8 cellular contexts compared by ENCODE assay signal in genomic region chr14:55103005-55103640, GRCh38. TPM values are rescaled to one million over a fixed set of nuclear protein-coding genes. Genes with fewer than 3 reads are reported as not detected.
DNase-seq lines count a peak whose midpoint lies in the region; ATAC-seq and TF ChIP-seq lines count a peak whose summit lies in the region.

No MANE protein-coding gene starts in this region.

- H3K36me3 ChIP-seq in Loucy (ENCODE audit: insufficient read depth, low read length) (no peaks in the 10 kb centered on the region), mucosa of descending colon (ENCODE audit: low read depth) (no peaks in the 10 kb centered on the region), subcutaneous abdominal adipose tissue (ENCODE audit: control insufficient read depth in 5 of 5, insufficient read depth in 5 of 5, low read length in 5 of 5) (no peaks in the 10 kb centered on the region)

- TF ChIP-seq CTCF in Loucy (conservative IDR thresholded peaks at IDR 0.05; ENCODE audit: low read length) (no peak), mucosa of descending colon (IDR thresholded peaks at IDR 0.05) (no peak)

- no peaks in the 10 kb centered on the region for H3K27me3 ChIP-seq in Loucy (ENCODE audit: insufficient read depth, low read length, poor library complexity, severe bottlenecking)
- no peaks in the 10 kb centered on the region for H3K27me3 ChIP-seq in subcutaneous abdominal adipose tissue (ENCODE audit: control insufficient read depth in 5 of 5, insufficient read depth in 4 of 5, low read length in 5 of 5)

- no peaks in the 10 kb centered on the region for H4K20me1 ChIP-seq in Loucy (ENCODE audit: insufficient read depth, low read length, poor library complexity, severe bottlenecking)

- peaks cover 51% of the 10 kb centered on the region for H3K4me1 ChIP-seq in Loucy (ENCODE audit: insufficient read depth, low read length, poor library complexity, severe bottlenecking)
- peaks cover 54% of the 10 kb centered on the region for H3K4me1 ChIP-seq in mucosa of descending colon (ENCODE audit: low read depth)
- peaks cover 16 to 79% (median 57%) of the 10 kb centered on the region in 5 donors for H3K4me1 ChIP-seq in subcutaneous abdominal adipose tissue (ENCODE audit: control insufficient read depth in 5 of 5, insufficient read depth in 5 of 5, low read length in 5 of 5)

- no peaks in the 10 kb centered on the region for H3K9me2 ChIP-seq in Loucy (replicated peaks; ENCODE audit: low read depth, low read length)

- peaks cover 6% of the 10 kb centered on the region; the same call in 1 of the 2 replicates for H3K9me3 ChIP-seq in Loucy (ENCODE audit: insufficient read depth, low read depth, low read length)
- no peaks in the 10 kb centered on the region for H3K9me3 ChIP-seq in mucosa of descending colon
- H3K9me3 ChIP-seq in subcutaneous abdominal adipose tissue (ENCODE audit: control insufficient read depth in 5 of 5, low read length in 5 of 5), result peaks cover 0 to 7% (median 0%) of the 10 kb centered on the region in 5 donors

- H3K27ac ChIP-seq in subcutaneous abdominal adipose tissue (ENCODE audit: low read depth, low read length), result peak overlapping the region; percentile 90

- H3K4me2 ChIP-seq in Loucy (ENCODE audit: low read depth, low read length, poor library complexity, severe bottlenecking), result peak overlapping the region; percentile 58

- intact Hi-C loops in mucosa of descending colon (cut with DNase I, micrococcal nuclease), result no loop called here

- peak; percentile 78 for DNase-seq in DMS79 (lab: John Stamatoyannopoulos, UW)
- DNase-seq in activated CD4-positive, alpha-beta T cell treated with anti-CD3 and anti-CD28 coated beads for 4 hours, result peak; percentile 46 to 49
- DNase-seq in dermis microvascular lymphatic vessel endothelial cell (ENCODE audit: low read depth in 2 of 2), result peak; percentile 78 to 94
- peak; percentile 91 to 95 (median 92) for DNase-seq in mucosa of descending colon
- no peak for DNase-seq in NCI-H1092 (lab: John Stamatoyannopoulos, UW)

- H3K4me3 ChIP-seq in Loucy (ENCODE audit: low read length, poor library complexity, severe bottlenecking) (peak overlapping the region; percentile 38), mucosa of descending colon (peak overlapping the region; percentile 7), subcutaneous abdominal adipose tissue (ENCODE audit: low read depth in 1 of 5, low read length in 5 of 5) (peak overlapping the region in 1 of 5 donors; percentile 10)

- peaks cover 12% of the 10 kb centered on the region; the same call in 1 of the 2 replicates for H3F3A ChIP-seq in Loucy (ENCODE audit: low read depth)

- no peaks in the 10 kb centered on the region for H3K79me2 ChIP-seq in Loucy (ENCODE audit: insufficient read depth, low read length)

- peak overlapping the region; percentile 57 for H2AFZ ChIP-seq in Loucy (ENCODE audit: low read length)

- ATAC-seq in GM21786 (IDR thresholded peaks at IDR 0.05; ENCODE audit: unreplicated experiment), result peak; percentile 31
- ATAC-seq in mucosa of descending colon, result peak; percentile 89

- H3K9ac ChIP-seq in Loucy (ENCODE audit: low read depth, low read length, poor library complexity, severe bottlenecking) (peak overlapping the region; percentile 68), subcutaneous abdominal adipose tissue (ENCODE audit: low read length in 5 of 5) (peak overlapping the region; percentile 1 to 68 (median 43))

RNA-seq across cellular contexts. Expression of gene LGALS3, which starts 25.9 kb away (rescaled TPM):
- 88.0 and 98.5 TPM in 2 replicates for total RNA-seq in dermis microvascular lymphatic vessel endothelial cell
- total RNA-seq in mucosa of descending colon, result 1,000 to 10,000 TPM in 2 of 3 donors, 100 to 1,000 TPM in 1; 488 to 1,705 (median 1,380) TPM

RNA-seq across cellular contexts. Expression of gene MAPK1IP1L, which starts 51.7 kb away (rescaled TPM):
- total RNA-seq in dermis microvascular lymphatic vessel endothelial cell (15.3 and 16.8 TPM in 2 replicates), mucosa of descending colon (10 to 100 TPM; 67.7 to 72.7 (median 69.7) TPM)
